Comparison of ENCODE assay signal across 29 cellular contexts in genomic region chr19:618247-618619, GRCh38. TPM values are rescaled to one million over a fixed set of nuclear protein-coding genes. Genes with fewer than 3 reads are reported as not detected.
DNase-seq lines count a peak whose midpoint lies in the region; ATAC-seq, FAIRE-seq and TF ChIP-seq lines count a peak whose summit lies in the region.
"Had no signal": no experiment of that assay in that cellular context is flagged by ENCODE, and none has a peak within 500 bp of the region (broad histone marks: within the 10 kb centered on the region; RNA-seq: fewer than 3 reads in every experiment).

No MANE protein-coding gene starts in this region.

- H3K4me3 ChIP-seq in HCT116 (replicated peaks in 1 of 2; ENCODE audit: low read depth in 1 of 2, low read length in 2 of 2) (no peak overlapping the region), K562 (no peak overlapping the region), neuronal stem cell (ENCODE audit: low read length in 2 of 2) (no peak overlapping the region), ascending aorta (no peak overlapping the region)
- H3K4me3 ChIP-seq: BLaER1, GM12878 had no signal

- peaks cover 36% of the 10 kb centered on the region for H3K36me3 Mint-ChIP-seq in nephron progenitor cell (ENCODE audit: low read depth)

- intact Hi-C loops in HCT116 (cut with micrococcal nuclease), result no loop called here
- intact Hi-C loops in K562 (cut with micrococcal nuclease), result no loop called here
- intact Hi-C loops in ascending aorta (cut with DNase I), result no loop called here

- H3K9me2 ChIP-seq in HCT116 (ENCODE audit: insufficient read depth), result no peaks in the 10 kb centered on the region

- RAD21 ChIA-PET in HCT116 (lab: Charles Lee; ENCODE audit: low non-redundant PET in 1 of 2, low total read pairs in 2 of 2, uncharacterized antibody in 2 of 2, unreplicated experiment in 2 of 2), result no interaction called here

- no peak overlapping the region for H2AK5ac ChIP-seq in neuronal stem cell (ENCODE audit: low read depth, low read length)

- H3K18ac ChIP-seq in neuronal stem cell (ENCODE audit: low read length), result no peak overlapping the region

- no peaks in the 10 kb centered on the region for H3K9me1 ChIP-seq in K562 (ENCODE audit: control insufficient read depth, insufficient read depth, low read length)

- TF ChIP-seq RAD21 in HCT116 (IDR thresholded peaks at IDR 0.05; ENCODE audit: low read depth), result no peak
- TF ChIP-seq RAD21 in K562 (CRISPR knock-in tag; conservative IDR thresholded peaks at IDR 0.05 in 1 of 2, IDR thresholded peaks at IDR 0.05 in 1 of 2), result no peak

- POLR2A ChIA-PET in HCT116 (lab: Charles Lee) (no interaction called here), K562 (lab: Yijun Ruan, JAX) (no interaction called here)

- no peaks in the 10 kb centered on the region for H3K9me3 ChIP-seq in HCT116 (ENCODE audit: control insufficient read depth in 1 of 2, insufficient read depth in 1 of 2, low read depth in 1 of 2, low read length in 2 of 2)
- H3K9me3 ChIP-seq in K562 (replicated peaks; ENCODE audit: control insufficient read depth, insufficient read depth, low read depth, low read length), result no peaks in the 10 kb centered on the region; the same call in 1 of the 2 replicates
- peaks cover 0 to 2% of the 10 kb centered on the region in 2 donors for H3K9me3 ChIP-seq in neuronal stem cell (replicated peaks in 1 of 2; ENCODE audit: control insufficient read depth in 2 of 2, insufficient read depth in 1 of 2, low read depth in 1 of 2, low read length in 2 of 2)
- H3K9me3 ChIP-seq in ascending aorta, result no peaks in the 10 kb centered on the region
- H3K9me3 ChIP-seq: BE2C, BLaER1 had no signal

- H3K9ac ChIP-seq in HCT116 (ENCODE audit: low read length), result no peak overlapping the region
- no peak overlapping the region; a peak in 1 of 4 replicates for H3K9ac ChIP-seq in K562 (ENCODE audit: insufficient read depth in 1 of 2, low read depth in 2 of 2, low read length in 2 of 2)
- H3K9ac ChIP-seq in neuronal stem cell (ENCODE audit: low read depth, low read length, poor library complexity), result no peak overlapping the region
- H3K9ac ChIP-seq: BLaER1 had no signal

- no peak overlapping the region for H3K4ac ChIP-seq in neuronal stem cell (ENCODE audit: low read length)

- H3K4me3 Mint-ChIP-seq in nephron progenitor cell, result no peak overlapping the region
- H3K4me3 Mint-ChIP-seq: CD4-positive, alpha-beta T cell; CD8-positive, alpha-beta T cell had no signal

- no peak overlapping the region for H2BK5ac ChIP-seq in neuronal stem cell (ENCODE audit: low read length)

- TF ChIP-seq CTCF in HCT116 (IDR thresholded peaks at IDR 0.05 in 2 of 3, conservative IDR thresholded peaks at IDR 0.05 in 1 of 3; ENCODE audit: borderline replicate concordance in 1 of 3, insufficient read depth in 1 of 3, low read depth in 2 of 3, low read length in 2 of 3), result no peak
- no peak for TF ChIP-seq CTCF in K562 (IDR thresholded peaks at IDR 0.05 in 2 of 3, conservative IDR thresholded peaks at IDR 0.05 in 1 of 3; ENCODE audit: insufficient read depth in 2 of 3, low read depth in 1 of 3, low read length in 3 of 3)
- TF ChIP-seq CTCF in ascending aorta (IDR thresholded peaks at IDR 0.05), result no peak
- no peak for TF ChIP-seq CTCF in nephron progenitor cell (IDR thresholded peaks at IDR 0.05)

- 98% methylated on average over 18 of the region's 19 CpGs for WGBS in K562 (ENCODE audit: insufficient coverage, low coverage, missing lambda C conversion rate)
- no CpG with 5 or more reads among the region's 19 CpGs for WGBS in neuronal stem cell (ENCODE audit: extremely low coverage in 2 of 2, insufficient read length in 2 of 2, insufficient replicate concordance in 1 of 2), 2 donors

- H3K27ac ChIP-seq in HCT116 (ENCODE audit: low read depth, low read length) (no peak overlapping the region), K562 (ENCODE audit: extremely low read depth, low read depth, low read length) (no peak overlapping the region), neuronal stem cell (replicated peaks; ENCODE audit: low read length) (no peak overlapping the region), substantia nigra (ENCODE audit: low read depth, low read length, poor library complexity, severe bottlenecking) (peak overlapping the region; percentile 12), ascending aorta (no peak overlapping the region)
- H3K27ac ChIP-seq: BLaER1 had no signal

- no peaks in the 10 kb centered on the region for H3K27me3 Mint-ChIP-seq in nephron progenitor cell (ENCODE audit: low read depth, poor library complexity)

- H2BK120ac ChIP-seq in neuronal stem cell (ENCODE audit: low read depth, low read length), result no peak overlapping the region

- H3K79me2 ChIP-seq in HCT116 (ENCODE audit: insufficient read depth, low read length), result no peaks in the 10 kb centered on the region
- H3K79me2 ChIP-seq in K562 (ENCODE audit: control insufficient read depth, insufficient read depth, low read length), result no peaks in the 10 kb centered on the region

- H2BK15ac ChIP-seq in neuronal stem cell (ENCODE audit: low read length), result no peak overlapping the region

- H2BK12ac ChIP-seq in neuronal stem cell (ENCODE audit: low read length), result no peak overlapping the region

- no peaks in the 10 kb centered on the region for H3K27me3 ChIP-seq in HCT116 (ENCODE audit: insufficient read depth, low read length)
- H3K27me3 ChIP-seq in K562 (ENCODE audit: control insufficient read depth in 2 of 2, insufficient read depth in 2 of 2, low read length in 2 of 2), result no peaks in the 10 kb centered on the region
- no peaks in the 10 kb centered on the region for H3K27me3 ChIP-seq in neuronal stem cell (ENCODE audit: control insufficient read depth in 3 of 3, insufficient read depth in 3 of 3, low read depth in 1 of 3, low read length in 3 of 3)
- no peaks in the 10 kb centered on the region for H3K27me3 ChIP-seq in ascending aorta
- H3K27me3 ChIP-seq: BE2C, BLaER1 had no signal

- H2AFZ ChIP-seq in HCT116 (ENCODE audit: low read depth, low read length, poor library complexity, severe bottlenecking) (no peak overlapping the region), K562 (ENCODE audit: low read depth, low read length) (no peak overlapping the region), neuronal stem cell (ENCODE audit: low read length) (no peak overlapping the region)

- H4K91ac ChIP-seq in neuronal stem cell (ENCODE audit: low read depth, low read length, poor library complexity), result no peak overlapping the region

- no peak overlapping the region for H3K23ac ChIP-seq in neuronal stem cell (ENCODE audit: low read depth, low read length, poor library complexity)

- ATAC-seq in HCT116 (no peak), K562 (no peak)
- ATAC-seq: CD8-positive, alpha-beta T cell; GM12878 had no signal

- DNase-seq in HCT116 (ENCODE audit: low read depth, low spot score) (no peak), K562 (ENCODE audit: extremely low read depth in 1 of 4, low spot score in 3 of 4) (no peak), neuronal stem cell (ENCODE audit: low spot score) (no peak), substantia nigra (lab: John Stamatoyannopoulos, UW) (no peak), NCI-H146 (lab: John Stamatoyannopoulos, UW) (no peak), ascending aorta (ENCODE audit: low spot score in 2 of 2) (no peak), nephron progenitor cell (no peak)
- no peak for DNase-seq in activated CD4-positive, alpha-beta T cell treated with anti-CD3 and anti-CD28 coated beads for 4 hours
- DNase-seq: 8988T; ACHN; BE2C; C1 segment of cervical spinal cord; CD4-positive, alpha-beta T cell; CD8-positive, alpha-beta T cell; DMS 273 treated with DMSO at 0.1 percent for 48 hours; DMS153; DMS53; DMS79; DND-41; EL; GDM1 had no signal

- no peaks in the 10 kb centered on the region for H3K4me1 Mint-ChIP-seq in nephron progenitor cell

- no peaks in the 10 kb centered on the region for H3K9me3 Mint-ChIP-seq in nephron progenitor cell
- H3K9me3 Mint-ChIP-seq: CD4-positive, alpha-beta T cell; CD8-positive, alpha-beta T cell had no signal

- H3K4me1 ChIP-seq in HCT116 (ENCODE audit: control insufficient read depth in 1 of 2, insufficient read depth in 2 of 2, low read length in 2 of 2), result no peaks in the 10 kb centered on the region
- peaks cover 0 to 11% of the 10 kb centered on the region in 2 experiments; a peak in 2 of 5 replicates for H3K4me1 ChIP-seq in K562 (replicated peaks in 1 of 2; ENCODE audit: control insufficient read depth in 2 of 2, insufficient read depth in 2 of 2, low read length in 2 of 2)
- no peaks in the 10 kb centered on the region for H3K4me1 ChIP-seq in neuronal stem cell (ENCODE audit: control insufficient read depth in 2 of 2, insufficient read depth in 1 of 2, low read depth in 1 of 2, low read length in 2 of 2)
- no peaks in the 10 kb centered on the region for H3K4me1 ChIP-seq in ascending aorta
- H3K4me1 ChIP-seq: BE2C had no signal

- no peak overlapping the region for H4K8ac ChIP-seq in neuronal stem cell (ENCODE audit: low read depth, low read length)

- no peaks in the 10 kb centered on the region for H4K20me1 ChIP-seq in HCT116 (ENCODE audit: insufficient read depth)
- no peaks in the 10 kb centered on the region for H4K20me1 ChIP-seq in K562 (replicated peaks; ENCODE audit: control insufficient read depth, insufficient read depth, low read length)

- H3K36me3 ChIP-seq in HCT116 (ENCODE audit: control insufficient read depth in 1 of 2, insufficient read depth in 2 of 2, low read length in 2 of 2) (peaks cover 0 to 41% of the 10 kb centered on the region in 2 experiments; a peak in 2 of 4 replicates), K562 (ENCODE audit: control insufficient read depth, insufficient read depth, low read length) (peaks cover 73% of the 10 kb centered on the region; the same call in 2 of the 3 replicates), neuronal stem cell (replicated peaks in 1 of 2; ENCODE audit: control insufficient read depth in 2 of 2, insufficient read depth in 2 of 2, low read length in 2 of 2) (peaks cover 38 to 55% of the 10 kb centered on the region in 2 donors), ascending aorta (peaks cover 50 to 60% of the 10 kb centered on the region in 2 donors)

- no peaks in the 10 kb centered on the region for H3K79me1 ChIP-seq in neuronal stem cell (ENCODE audit: low read depth, low read length)

- TF ChIP-seq POLR2A in HCT116 (IDR thresholded peaks at IDR 0.05; ENCODE audit: borderline replicate concordance, extremely low read depth, insufficient read depth, insufficient read length) (no peak), K562 (conservative IDR thresholded peaks at IDR 0.05) (no peak)

- no peak for TF ChIP-seq EP300 in K562 (IDR thresholded peaks at IDR 0.05; ENCODE audit: low read length)

- peak overlapping the region; percentile 56 for H3K14ac ChIP-seq in neuronal stem cell (ENCODE audit: low read length)

- no peak overlapping the region for H3K27ac Mint-ChIP-seq in nephron progenitor cell
- H3K27ac Mint-ChIP-seq: CD4-positive, alpha-beta T cell; CD8-positive, alpha-beta T cell had no signal

- CTCF ChIA-PET in HCT116 (lab: Charles Lee), result no interaction called here
- CTCF ChIA-PET in K562 (lab: Yijun Ruan, JAX; ENCODE audit: low intra/inter-chr PET ratio), result no interaction called here

- in situ Hi-C loops in K562 (cut with MboI), result no loop called here

- H3K4me2 ChIP-seq in HCT116 (ENCODE audit: low read length), result no peak overlapping the region
- no peak overlapping the region for H3K4me2 ChIP-seq in K562 (ENCODE audit: insufficient read depth, low read length)
- H3K4me2 ChIP-seq in neuronal stem cell (ENCODE audit: insufficient read depth, low read length, poor library complexity, severe bottlenecking), result no peak overlapping the region
- H3K4me2 ChIP-seq: BLaER1 had no signal

- FAIRE-seq in K562 (lab: Jason Lieb, UNC), result no peak
- FAIRE-seq: A204.1, GM12878, GM12892, GM18507 had no signal

- BruUV-seq in HCT116 (replicated peaks; lab: Mats Ljungman, UMichigan) (TSS peak; percentile 36), K562 (replicated peaks; lab: Mats Ljungman, UMichigan) (no TSS peak)

RNA-seq across cellular contexts. Expression of gene POLRMT, which starts 15.1 kb away (rescaled TPM):
- total RNA-seq in HCT116 (2021; ENCODE audit: unreplicated experiment) (138 TPM), K562 (2014; rRNA removed) (82.8 and 96.5 TPM in 2 replicates), K562 (2014; rRNA removed; fragmentation: Illumina TruSeq; extraction: Trizol) (33.4 and 49.3 TPM in 2 replicates), K562 (2015; rRNA removed; fragmentation: Illumina TruSeq; extraction: Trizol) (61.9 and 68.0 TPM in 2 replicates), K562 (2021) (134 and 144 TPM in 2 replicates), ascending aorta (26.8 TPM)
- polyA plus RNA-seq in HCT116 (2012), result 175 and 185 TPM in 2 replicates
- total RNA-seq in K562 (2011; cell fraction: chromatin; rRNA removed; ENCODE audit: low replicate concordance), result 71.2 and 248 TPM in 2 replicates
- 221 and 235 TPM in 2 replicates for total RNA-seq in K562 (2011; cell fraction: nucleolus; rRNA removed)
- 86.3 and 109 TPM in 2 replicates for total RNA-seq in K562 (2011; cell fraction: nucleoplasm; rRNA removed)
- polyA plus RNA-seq in K562 (2011; rRNA removed) (60.8 and 111 TPM in 2 replicates), K562 (2014; fragmentation: Illumina TruSeq; extraction: Trizol) (71.8 and 99.5 TPM in 2 replicates), K562 (2014; fragmentation: Nextera tagmentation; extraction: Ambion mirVana) (10 to 100 TPM; 30.3 to 34.0 TPM), K562 (2014; rRNA removed) (67.5 and 88.4 TPM in 2 replicates)
- polyA plus RNA-seq in K562 (2011; cell fraction: cytosol; rRNA removed), result 39.8 and 94.7 TPM in 2 replicates
- polyA plus RNA-seq in K562 (2011; cell fraction: nucleus; rRNA removed), result 319 and 523 TPM in 2 replicates
- polyA plus RNA-seq in K562 (2012), result 95.6 and 140 TPM in 2 replicates
- polyA minus RNA-seq in K562 (2011; rRNA and poly(A)+ RNA removed), result 60.0 and 108 TPM in 2 replicates
- polyA minus RNA-seq in K562 (2011; cell fraction: cytosol; rRNA and poly(A)+ RNA removed), result 88.4 and 105 TPM in 2 replicates
- polyA minus RNA-seq in K562 (2011; cell fraction: nucleus; rRNA and poly(A)+ RNA removed), result 57.5 and 62.3 TPM in 2 replicates
- 50.0 TPM for polyA plus RNA-seq in neuronal stem cell (2013, experiment 1 of 2)
- 45.6 TPM for polyA plus RNA-seq in neuronal stem cell (2013, experiment 2 of 2)

RNA-seq across cellular contexts. Expression of gene FGF22, which starts 21.4 kb away (rescaled TPM):
- 1.5 TPM for total RNA-seq in HCT116 (2021; ENCODE audit: unreplicated experiment)
- polyA plus RNA-seq in HCT116 (2012), result 0.35 and 0.39 TPM in 2 replicates
- total RNA-seq in K562 (2011; cell fraction: chromatin; rRNA removed; ENCODE audit: low replicate concordance), result 2.3 and 4.6 TPM in 2 replicates
- total RNA-seq in K562 (2011; cell fraction: nucleolus; rRNA removed), result 3.2 and 3.7 TPM in 2 replicates
- 2.6 and 4.0 TPM in 2 replicates for total RNA-seq in K562 (2011; cell fraction: nucleoplasm; rRNA removed)
- total RNA-seq in K562 (2014; rRNA removed), result 0.49 and 1.7 TPM in 2 replicates
- total RNA-seq in K562 (2014; rRNA removed; fragmentation: Illumina TruSeq; extraction: Trizol), result not detected in 2 replicates
- 0.25 TPM in 1 of 2 replicates, not detected in the other for total RNA-seq in K562 (2015; rRNA removed; fragmentation: Illumina TruSeq; extraction: Trizol)
- total RNA-seq in K562 (2021), result 0.58 and 0.86 TPM in 2 replicates
- 0.14 and 0.24 TPM in 2 replicates for polyA plus RNA-seq in K562 (2011; rRNA removed)
- polyA plus RNA-seq in K562 (2011; cell fraction: cytosol; rRNA removed), result 0.18 and 0.34 TPM in 2 replicates
- polyA plus RNA-seq in K562 (2011; cell fraction: nucleus; rRNA removed), result 1.5 and 3.3 TPM in 2 replicates
- polyA plus RNA-seq in K562 (2012), result 0.60 and 0.89 TPM in 2 replicates
- polyA plus RNA-seq in K562 (2014; fragmentation: Illumina TruSeq; extraction: Trizol), result 0.14 TPM in 1 of 2 replicates, not detected in the other
- polyA plus RNA-seq in K562 (2014; fragmentation: Nextera tagmentation; extraction: Ambion mirVana), result not detected
- 1.6 and 2.2 TPM in 2 replicates for polyA plus RNA-seq in K562 (2014; rRNA removed)
- not detected in 2 replicates for polyA minus RNA-seq in K562 (2011; rRNA and poly(A)+ RNA removed)
- polyA minus RNA-seq in K562 (2011; cell fraction: cytosol; rRNA and poly(A)+ RNA removed), result not detected in 2 replicates
- 0.33 and 0.40 TPM in 2 replicates for polyA minus RNA-seq in K562 (2011; cell fraction: nucleus; rRNA and poly(A)+ RNA removed)
- polyA plus RNA-seq in neuronal stem cell (2013, experiment 1 of 2), result 0.78 TPM
- polyA plus RNA-seq in neuronal stem cell (2013, experiment 2 of 2), result 0.66 TPM
- not detected for total RNA-seq in ascending aorta
- total RNA-seq: Daoy, G401, GM12878 had no signal
- polyA plus RNA-seq: AG04450 had no signal

RNA-seq across cellular contexts. Expression of gene HCN2, which starts 28.6 kb away (rescaled TPM):
- 2.4 TPM for total RNA-seq in HCT116 (2021; ENCODE audit: unreplicated experiment)
- 2.3 TPM in 2 replicates for polyA plus RNA-seq in HCT116 (2012)
- 2.7 and 8.1 TPM in 2 replicates for total RNA-seq in K562 (2011; cell fraction: chromatin; rRNA removed; ENCODE audit: low replicate concordance)
- 6.2 and 7.2 TPM in 2 replicates for total RNA-seq in K562 (2011; cell fraction: nucleolus; rRNA removed)
- total RNA-seq in K562 (2011; cell fraction: nucleoplasm; rRNA removed), result 3.6 and 3.7 TPM in 2 replicates
- total RNA-seq in K562 (2014; rRNA removed), result 0.82 and 1.3 TPM in 2 replicates
- total RNA-seq in K562 (2014; rRNA removed; fragmentation: Illumina TruSeq; extraction: Trizol), result 0.29 and 0.40 TPM in 2 replicates
- total RNA-seq in K562 (2015; rRNA removed; fragmentation: Illumina TruSeq; extraction: Trizol), result 0.29 and 0.30 TPM in 2 replicates
- 3.9 and 4.2 TPM in 2 replicates for total RNA-seq in K562 (2021)
- 0.64 and 0.76 TPM in 2 replicates for polyA plus RNA-seq in K562 (2011; rRNA removed)
- polyA plus RNA-seq in K562 (2011; cell fraction: cytosol; rRNA removed), result 1.1 and 1.5 TPM in 2 replicates
- 3.0 and 3.9 TPM in 2 replicates for polyA plus RNA-seq in K562 (2011; cell fraction: nucleus; rRNA removed)
- polyA plus RNA-seq in K562 (2012), result 1.6 and 1.7 TPM in 2 replicates
- polyA plus RNA-seq in K562 (2014; fragmentation: Illumina TruSeq; extraction: Trizol), result 0.91 and 1.9 TPM in 2 replicates
- polyA plus RNA-seq in K562 (2014; fragmentation: Nextera tagmentation; extraction: Ambion mirVana), result not detected
- 0.86 and 1.2 TPM in 2 replicates for polyA plus RNA-seq in K562 (2014; rRNA removed)
- polyA minus RNA-seq in K562 (2011; rRNA and poly(A)+ RNA removed), result 1.3 and 1.6 TPM in 2 replicates
- 2.3 and 3.5 TPM in 2 replicates for polyA minus RNA-seq in K562 (2011; cell fraction: cytosol; rRNA and poly(A)+ RNA removed)
- polyA minus RNA-seq in K562 (2011; cell fraction: nucleus; rRNA and poly(A)+ RNA removed), result 1.5 and 2.2 TPM in 2 replicates
- polyA plus RNA-seq in neuronal stem cell (2013, experiment 1 of 2), result 0.10 TPM
- polyA plus RNA-seq in neuronal stem cell (2013, experiment 2 of 2), result 0.10 TPM
- total RNA-seq in ascending aorta, result not detected

RNA-seq across cellular contexts. Expression of gene RNF126, which starts 44.8 kb away (rescaled TPM):
- 93.8 TPM for total RNA-seq in HCT116 (2021; ENCODE audit: unreplicated experiment)
- 87.9 and 89.0 TPM in 2 replicates for polyA plus RNA-seq in HCT116 (2012)
- total RNA-seq in K562 (2011; cell fraction: chromatin; rRNA removed; ENCODE audit: low replicate concordance), result 35.2 and 104 TPM in 2 replicates
- 88.7 and 118 TPM in 2 replicates for total RNA-seq in K562 (2011; cell fraction: nucleolus; rRNA removed)
- total RNA-seq in K562 (2011; cell fraction: nucleoplasm; rRNA removed), result 57.0 and 58.7 TPM in 2 replicates
- 101 and 128 TPM in 2 replicates for total RNA-seq in K562 (2014; rRNA removed)
- 6.6 and 7.6 TPM in 2 replicates for total RNA-seq in K562 (2014; rRNA removed; fragmentation: Illumina TruSeq; extraction: Trizol)
- 26.2 and 31.8 TPM in 2 replicates for total RNA-seq in K562 (2015; rRNA removed; fragmentation: Illumina TruSeq; extraction: Trizol)
- total RNA-seq in K562 (2021), result 85.7 and 95.8 TPM in 2 replicates
- polyA plus RNA-seq in K562 (2011; rRNA removed), result 6.5 and 12.3 TPM in 2 replicates
- 22.5 and 58.3 TPM in 2 replicates for polyA plus RNA-seq in K562 (2011; cell fraction: cytosol; rRNA removed)
- 48.9 and 104 TPM in 2 replicates for polyA plus RNA-seq in K562 (2011; cell fraction: nucleus; rRNA removed)
- 65.9 and 76.9 TPM in 2 replicates for polyA plus RNA-seq in K562 (2012)
- 9.1 and 34.6 TPM in 2 replicates for polyA plus RNA-seq in K562 (2014; fragmentation: Illumina TruSeq; extraction: Trizol)
- polyA plus RNA-seq in K562 (2014; fragmentation: Nextera tagmentation; extraction: Ambion mirVana), result under 1 TPM; 0.27 to 0.36 TPM
- 79.0 and 87.6 TPM in 2 replicates for polyA plus RNA-seq in K562 (2014; rRNA removed)
- 1.7 and 4.6 TPM in 2 replicates for polyA minus RNA-seq in K562 (2011; rRNA and poly(A)+ RNA removed)
- 20.2 and 32.4 TPM in 2 replicates for polyA minus RNA-seq in K562 (2011; cell fraction: cytosol; rRNA and poly(A)+ RNA removed)
- polyA minus RNA-seq in K562 (2011; cell fraction: nucleus; rRNA and poly(A)+ RNA removed), result 34.3 and 38.8 TPM in 2 replicates
- polyA plus RNA-seq in neuronal stem cell (2013, experiment 1 of 2), result 59.4 TPM
- polyA plus RNA-seq in neuronal stem cell (2013, experiment 2 of 2), result 57.6 TPM
- total RNA-seq in ascending aorta, result 39.0 TPM

RNA-seq across cellular contexts. Expression of gene BSG, which starts 45.8 kb away (rescaled TPM):
- total RNA-seq in HCT116 (2021; ENCODE audit: unreplicated experiment) (603 TPM), K562 (2014; rRNA removed) (398 and 484 TPM in 2 replicates), K562 (2014; rRNA removed; fragmentation: Illumina TruSeq; extraction: Trizol) (59.1 and 89.1 TPM in 2 replicates), K562 (2015; rRNA removed; fragmentation: Illumina TruSeq; extraction: Trizol) (211 and 220 TPM in 2 replicates), K562 (2021) (495 and 506 TPM in 2 replicates), ascending aorta (647 TPM)
- polyA plus RNA-seq in HCT116 (2012), result 735 and 929 TPM in 2 replicates
- total RNA-seq in K562 (2011; cell fraction: chromatin; rRNA removed; ENCODE audit: low replicate concordance), result 106 and 369 TPM in 2 replicates
- total RNA-seq in K562 (2011; cell fraction: nucleolus; rRNA removed), result 735 and 796 TPM in 2 replicates
- 350 and 437 TPM in 2 replicates for total RNA-seq in K562 (2011; cell fraction: nucleoplasm; rRNA removed)
- polyA plus RNA-seq in K562 (2011; rRNA removed) (129 and 411 TPM in 2 replicates), K562 (2014; fragmentation: Illumina TruSeq; extraction: Trizol) (187 and 351 TPM in 2 replicates), K562 (2014; fragmentation: Nextera tagmentation; extraction: Ambion mirVana) (10 to 100 TPM in 1 of 2 experiments, 1 to 10 TPM in 1; 4.6 to 17.9 TPM), K562 (2014; rRNA removed) (236 and 311 TPM in 2 replicates)
- 277 and 455 TPM in 2 replicates for polyA plus RNA-seq in K562 (2011; cell fraction: cytosol; rRNA removed)
- polyA plus RNA-seq in K562 (2011; cell fraction: nucleus; rRNA removed), result 198 and 199 TPM in 2 replicates
- polyA plus RNA-seq in K562 (2012), result 362 and 456 TPM in 2 replicates
- 61.0 and 70.9 TPM in 2 replicates for polyA minus RNA-seq in K562 (2011; rRNA and poly(A)+ RNA removed)
- polyA minus RNA-seq in K562 (2011; cell fraction: cytosol; rRNA and poly(A)+ RNA removed), result 197 and 315 TPM in 2 replicates
- 48.1 and 72.2 TPM in 2 replicates for polyA minus RNA-seq in K562 (2011; cell fraction: nucleus; rRNA and poly(A)+ RNA removed)
- 596 TPM for polyA plus RNA-seq in neuronal stem cell (2013, experiment 1 of 2)
- polyA plus RNA-seq in neuronal stem cell (2013, experiment 2 of 2), result 585 TPM
